ENCODE assay signal across 11 cellular contexts in the genomic region with DNA sequence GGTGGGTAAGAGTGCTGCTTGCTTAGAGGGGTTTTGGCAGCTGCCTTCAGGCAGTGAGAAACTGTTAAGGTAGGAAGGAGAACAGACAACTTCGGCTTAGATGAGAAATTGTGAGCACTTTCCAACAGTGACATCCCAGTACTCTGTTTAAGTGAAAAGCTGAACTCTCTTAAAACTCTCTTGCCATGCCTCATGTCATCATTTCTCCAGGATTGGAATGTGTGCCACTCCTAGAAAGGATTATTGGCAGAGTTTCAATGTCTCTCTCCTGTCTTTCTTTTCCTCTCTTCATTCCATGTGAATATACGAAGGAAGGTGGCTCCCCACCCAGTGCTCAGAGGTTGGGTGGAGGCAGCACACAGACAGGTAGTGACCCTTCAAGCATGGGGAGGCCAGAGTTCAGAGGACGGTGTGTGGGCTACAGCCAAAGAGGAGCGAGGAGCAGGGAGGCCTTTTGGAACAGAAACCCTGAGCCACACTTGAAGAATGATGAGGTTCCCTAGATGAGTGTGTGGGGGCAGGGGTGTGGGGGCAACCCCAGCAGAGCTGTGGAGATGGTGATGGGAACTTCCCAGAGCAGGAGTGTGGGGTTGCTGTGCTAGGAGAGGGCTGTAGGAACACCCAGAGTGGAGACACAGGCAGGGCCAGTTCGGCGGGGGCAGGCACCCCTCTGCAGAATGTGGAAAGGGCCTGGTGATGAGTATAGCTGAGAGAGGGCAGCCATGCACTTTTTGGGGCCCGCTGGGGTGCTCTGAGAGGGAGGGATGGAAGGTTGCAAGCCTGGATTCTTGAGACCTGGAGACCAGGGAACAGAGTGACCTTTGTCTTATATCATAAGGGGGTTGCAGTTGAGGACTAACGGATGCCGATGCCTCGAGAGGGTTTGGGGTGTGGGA. TPM values are rescaled to one million over a fixed set of nuclear protein-coding genes. Genes with fewer than 3 reads are reported as not detected.
A peak's percentile ranks its signal among the peaks of the same experiment; 100 is the strongest.
DNase-seq lines count a peak whose midpoint lies in the region; ATAC-seq lines count a peak whose summit lies in the region.
"Had no signal": no experiment of that assay in that cellular context is flagged by ENCODE, and none has a peak within 500 bp of the region (broad histone marks: within the 10 kb centered on the region; RNA-seq: fewer than 3 reads in every experiment).

No MANE protein-coding gene starts in this region.

- no peaks in the 10 kb centered on the region for H3K9me3 ChIP-seq in CD4-positive, alpha-beta memory T cell (ENCODE audit: control insufficient read depth in 1 of 2, low read length in 2 of 2)
- H3K9me3 ChIP-seq: stomach had no signal

- H3K4me3 ChIP-seq in CD4-positive, alpha-beta memory T cell (ENCODE audit: low read length in 2 of 2): no peak overlapping the region
- H3K4me3 ChIP-seq: stomach had no signal

- H3K27ac ChIP-seq in CD4-positive, alpha-beta memory T cell (ENCODE audit: low read depth, low read length): no peak overlapping the region

- no peaks in the 10 kb centered on the region for H3K27me3 Mint-ChIP-seq in CD4-positive, alpha-beta memory T cell
- H3K27me3 Mint-ChIP-seq in activated naive CD8-positive, alpha-beta T cell treated with anti-CD3 and anti-CD28 coated beads, Interleukin-2, amount 50 U/mL, for 24 hours: no peaks in the 10 kb centered on the region
- no peaks in the 10 kb centered on the region for H3K27me3 Mint-ChIP-seq in natural killer cell treated with Interleukin-12 subunit alpha and Interleukin-12 subunit beta and Interleukin-15 and Interleukin-18, amount 100 ng/mL, for 72 hours

- peaks cover 37 to 68% (median 53%) of the 10 kb centered on the region in 4 donors for H3K4me1 Mint-ChIP-seq in CD4-positive, alpha-beta memory T cell
- peaks cover 80% of the 10 kb centered on the region for H3K4me1 Mint-ChIP-seq in activated naive CD8-positive, alpha-beta T cell treated with anti-CD3 and anti-CD28 coated beads, Interleukin-2, amount 50 U/mL, for 24 hours
- H3K4me1 Mint-ChIP-seq in natural killer cell treated with Interleukin-12 subunit alpha and Interleukin-12 subunit beta and Interleukin-15 and Interleukin-18, amount 100 ng/mL, for 72 hours (ENCODE audit: low read depth in 2 of 2): peaks cover 67 to 77% of the 10 kb centered on the region in 2 donors

- H3K9me3 Mint-ChIP-seq in CD4-positive, alpha-beta memory T cell: no peaks in the 10 kb centered on the region
- no peaks in the 10 kb centered on the region for H3K9me3 Mint-ChIP-seq in activated naive CD8-positive, alpha-beta T cell treated with anti-CD3 and anti-CD28 coated beads, Interleukin-2, amount 50 U/mL, for 24 hours
- no peaks in the 10 kb centered on the region for H3K9me3 Mint-ChIP-seq in natural killer cell treated with Interleukin-12 subunit alpha and Interleukin-12 subunit beta and Interleukin-15 and Interleukin-18, amount 100 ng/mL, for 72 hours

- peak overlapping the region in 4 of 7 donors; percentile 26 to 73 (median 53) for H3K27ac Mint-ChIP-seq in CD4-positive, alpha-beta memory T cell
- peak overlapping the region; percentile 72 for H3K27ac Mint-ChIP-seq in activated naive CD8-positive, alpha-beta T cell treated with anti-CD3 and anti-CD28 coated beads, Interleukin-2, amount 50 U/mL, for 24 hours
- peak overlapping the region; percentile 65 to 87 for H3K27ac Mint-ChIP-seq in natural killer cell treated with Interleukin-12 subunit alpha and Interleukin-12 subunit beta and Interleukin-15 and Interleukin-18, amount 100 ng/mL, for 72 hours

- intact Hi-C loops in CD4-positive, alpha-beta memory T cell (cut with micrococcal nuclease): no loop called here

- no peak for DNase-seq in CD4-positive, alpha-beta memory T cell
- DNase-seq in LoVo (ENCODE audit: low spot score) (peak; percentile 50), COLO829 (ENCODE audit: low spot score) (no peak), Ammon's horn (ENCODE audit: low spot score) (no peak), iPS-NIHi11 (ENCODE audit: low spot score) (no peak)
- DNase-seq in activated naive CD8-positive, alpha-beta T cell treated with anti-CD3 and anti-CD28 coated beads, Interleukin-2, amount 50 U/mL, for 24 hours: peak; percentile 39
- DNase-seq in natural killer cell treated with Interleukin-12 subunit alpha and Interleukin-12 subunit beta and Interleukin-15 and Interleukin-18, amount 100 ng/mL, for 72 hours (ENCODE audit: low spot score): no peak
- DNase-seq: left ventricle myocardium superior, stomach had no signal

- POLR2A ChIA-PET in CD4-positive, alpha-beta memory T cell (lab: Charles Lee; ENCODE audit: partially characterized antibody): no interaction called here

- peaks cover 1% of the 10 kb centered on the region in 2 donors for H3K36me3 Mint-ChIP-seq in CD4-positive, alpha-beta memory T cell
- H3K36me3 Mint-ChIP-seq in activated naive CD8-positive, alpha-beta T cell treated with anti-CD3 and anti-CD28 coated beads, Interleukin-2, amount 50 U/mL, for 24 hours (ENCODE audit: low read depth): peaks cover 14% of the 10 kb centered on the region
- H3K36me3 Mint-ChIP-seq in natural killer cell treated with Interleukin-12 subunit alpha and Interleukin-12 subunit beta and Interleukin-15 and Interleukin-18, amount 100 ng/mL, for 72 hours: peaks cover 3% of the 10 kb centered on the region

- peak overlapping the region in 6 of 8 donors; percentile 17 to 64 (median 24) for H3K4me3 Mint-ChIP-seq in CD4-positive, alpha-beta memory T cell
- peak overlapping the region; percentile 50 for H3K4me3 Mint-ChIP-seq in activated naive CD8-positive, alpha-beta T cell treated with anti-CD3 and anti-CD28 coated beads, Interleukin-2, amount 50 U/mL, for 24 hours
- H3K4me3 Mint-ChIP-seq in natural killer cell treated with Interleukin-12 subunit alpha and Interleukin-12 subunit beta and Interleukin-15 and Interleukin-18, amount 100 ng/mL, for 72 hours: peak overlapping the region; percentile 69

- peaks cover 17% of the 10 kb centered on the region for H3K4me1 ChIP-seq in CD4-positive, alpha-beta memory T cell (ENCODE audit: insufficient read depth, low read length)

- no peaks in the 10 kb centered on the region for H3K27me3 ChIP-seq in CD4-positive, alpha-beta memory T cell (ENCODE audit: insufficient read depth, low read length)
- H3K27me3 ChIP-seq: stomach had no signal

- H3K36me3 ChIP-seq in CD4-positive, alpha-beta memory T cell (ENCODE audit: insufficient read depth, low read length): no peaks in the 10 kb centered on the region
- H3K36me3 ChIP-seq: stomach had no signal

- CTCF ChIA-PET in CD4-positive, alpha-beta memory T cell (lab: Charles Lee; ENCODE audit: partially characterized antibody): interaction anchor here (1.4 kb wide), 1 partner anchor 16 kb away, joined by 3 read pairs; no protein-coding TSS in a partner anchor

- peak; percentile 47 for ATAC-seq in activated naive CD8-positive, alpha-beta T cell treated with anti-CD3 and anti-CD28 coated beads, Interleukin-2, amount 50 U/mL, for 24 hours
- peak; percentile 6 to 69 for ATAC-seq in natural killer cell treated with Interleukin-12 subunit alpha and Interleukin-12 subunit beta and Interleukin-15 and Interleukin-18, amount 100 ng/mL, for 72 hours
- no peak for ATAC-seq in GM21576 (IDR thresholded peaks at IDR 0.05; ENCODE audit: unreplicated experiment)
- ATAC-seq: esophagus mucosa, left ventricle myocardium superior had no signal

RNA-seq across cellular contexts. Expression of a gene that starts 58.8 kb away (rescaled TPM):
- 10 to 100 TPM; 18.9 to 20.9 TPM for total RNA-seq in CD4-positive, alpha-beta memory T cell
- polyA plus RNA-seq in CD4-positive, alpha-beta memory T cell: 10 to 100 TPM; 11.5 to 12.6 TPM
- 10 to 100 TPM; 37.7 to 51.5 TPM for total RNA-seq in natural killer cell treated with Interleukin-12 subunit alpha and Interleukin-12 subunit beta and Interleukin-15 and Interleukin-18, amount 100 ng/mL, for 72 hours

Comparison
In these comparisons a context has a peak if more than half of its experiments do, and no peak if none do; other contexts are left out.
1. DNase-seq: peak in LoVo (single experiment) and activated naive CD8-positive, alpha-beta T cell treated with anti-CD3 and anti-CD28 coated beads, Interleukin-2, amount 50 U/mL, for 24 hours (single experiment); none in CD4-positive, alpha-beta memory T cell (0 of 5), natural killer cell treated with Interleukin-12 subunit alpha and Interleukin-12 subunit beta and Interleukin-15 and Interleukin-18, amount 100 ng/mL, for 72 hours (single experiment), COLO829 (single experiment), Ammon's horn (single experiment) and iPS-NIHi11 (single experiment).
2. Peak in every context shown above with its lines, with median percentiles within 50 percentile points of each other: H3K27ac Mint-ChIP-seq and H3K4me3 Mint-ChIP-seq.